In the genomic region with DNA sequence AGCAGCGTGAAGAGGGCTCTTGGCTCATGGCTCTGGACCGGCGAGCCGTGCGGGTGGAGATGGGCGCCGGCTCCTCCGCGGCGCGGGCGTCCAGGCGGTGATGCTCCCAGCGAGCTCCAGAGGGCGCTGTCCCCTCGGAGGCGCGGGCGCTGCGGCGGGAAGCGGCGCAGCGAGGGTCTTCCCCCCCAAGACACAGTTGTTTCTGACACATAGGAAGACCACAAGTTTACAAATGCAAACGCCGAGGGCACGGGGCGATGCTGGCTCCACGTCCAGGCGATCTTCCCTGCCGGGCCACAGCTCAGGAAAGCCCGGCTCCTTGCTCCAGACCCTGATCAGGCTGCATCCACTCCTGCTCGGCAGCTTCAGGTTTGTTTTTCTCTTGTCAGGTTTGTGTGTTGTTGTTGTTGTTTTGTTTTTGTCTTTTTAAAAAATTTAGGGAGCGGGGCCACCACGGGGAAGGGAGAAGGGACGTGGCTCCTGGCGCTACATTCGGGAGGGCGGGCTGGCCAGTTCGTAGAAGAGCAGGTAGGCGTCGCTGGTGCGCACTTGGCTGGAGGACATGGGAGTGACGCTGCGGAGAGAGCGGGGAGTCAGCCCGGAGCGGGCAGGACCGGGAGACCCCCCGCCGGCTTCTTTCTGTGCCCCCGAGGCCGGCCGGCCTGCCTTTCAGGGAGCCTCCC, we compare ENCODE assay signal across 8 cellular contexts. TPM values are rescaled to one million over a fixed set of nuclear protein-coding genes. Genes with fewer than 3 reads are reported as not detected.
DNase-seq lines count a peak whose midpoint lies in the region; ATAC-seq and TF ChIP-seq lines count a peak whose summit lies in the region.

No MANE protein-coding gene starts in this region.

- intact Hi-C loops in activated CD4-positive, alpha-beta T cell treated with anti-CD3 and anti-CD28 coated beads, Interleukin-2, amount 10 ng/mL, durations not matched to agents 24 days and 14 days (cut with micrococcal nuclease), result loop anchor here (1.0 kb wide), 3 partner anchors 18 to 118 kb away; a partner anchor contains a TSS

- TF ChIP-seq CTCF in C4-2B (conservative IDR thresholded peaks at IDR 0.05), result peak; percentile 93

- no peaks in the 10 kb centered on the region for H3K36me3 Mint-ChIP-seq in activated CD4-positive, alpha-beta T cell treated with anti-CD3 and anti-CD28 coated beads, Interleukin-2, amount 10 ng/mL, durations not matched to agents 24 days and 14 days (ENCODE audit: low read depth)

- H3K9me3 Mint-ChIP-seq in activated CD4-positive, alpha-beta T cell treated with anti-CD3 and anti-CD28 coated beads, Interleukin-2, amount 10 ng/mL, durations not matched to agents 24 days and 14 days, result no peaks in the 10 kb centered on the region

- peak; percentile 66 for ATAC-seq in GM21737 (IDR thresholded peaks at IDR 0.05; ENCODE audit: unreplicated experiment)
- ATAC-seq in GM21367 (IDR thresholded peaks at IDR 0.05; ENCODE audit: unreplicated experiment), result no peak

- peaks cover 39% of the 10 kb centered on the region for H3K27me3 Mint-ChIP-seq in activated CD4-positive, alpha-beta T cell treated with anti-CD3 and anti-CD28 coated beads, Interleukin-2, amount 10 ng/mL, durations not matched to agents 24 days and 14 days

- peak; percentile 16 for DNase-seq in NCI-H1092 (lab: John Stamatoyannopoulos, UW)
- peak; percentile 92 for DNase-seq in activated CD4-positive, alpha-beta T cell treated with anti-CD3 and anti-CD28 coated beads, Interleukin-2, amount 10 ng/mL, durations not matched to agents 24 days and 14 days
- peak; percentile 94 for DNase-seq in left kidney (ENCODE audit: low read depth, low spot score)
- DNase-seq in stimulated activated CD4-positive, alpha-beta T cell treated with anti-CD3 and anti-CD28 coated beads, Interleukin-2, amount 100 ng/mL, for 48 hours, result peak; percentile 63 to 75

- peak overlapping the region; percentile 87 for H3K4me3 Mint-ChIP-seq in activated CD4-positive, alpha-beta T cell treated with anti-CD3 and anti-CD28 coated beads, Interleukin-2, amount 10 ng/mL, durations not matched to agents 24 days and 14 days

- peaks cover 5% of the 10 kb centered on the region for H3K4me1 Mint-ChIP-seq in activated CD4-positive, alpha-beta T cell treated with anti-CD3 and anti-CD28 coated beads, Interleukin-2, amount 10 ng/mL, durations not matched to agents 24 days and 14 days

- H3K27ac Mint-ChIP-seq in activated CD4-positive, alpha-beta T cell treated with anti-CD3 and anti-CD28 coated beads, Interleukin-2, amount 10 ng/mL, durations not matched to agents 24 days and 14 days, result peak overlapping the region; percentile 76

- H3K27ac ChIP-seq in C4-2B (no peak overlapping the region), cingulate gyrus (ENCODE audit: low read depth, low read length) (peak overlapping the region; percentile 69)

RNA-seq across cellular contexts. Expression of a gene that starts 10.0 kb away (rescaled TPM):
- not detected in 2 replicates for total RNA-seq in activated CD4-positive, alpha-beta T cell treated with anti-CD3 and anti-CD28 coated beads, Interleukin-2, amount 10 ng/mL, durations not matched to agents 24 days and 14 days

RNA-seq across cellular contexts. Expression of a gene that starts 15.8 kb away (rescaled TPM):
- total RNA-seq in activated CD4-positive, alpha-beta T cell treated with anti-CD3 and anti-CD28 coated beads, Interleukin-2, amount 10 ng/mL, durations not matched to agents 24 days and 14 days, result not detected in 2 replicates

RNA-seq across cellular contexts. Expression of a gene that starts 22.2 kb away (rescaled TPM):
- 26.5 and 26.8 TPM in 2 replicates for total RNA-seq in activated CD4-positive, alpha-beta T cell treated with anti-CD3 and anti-CD28 coated beads, Interleukin-2, amount 10 ng/mL, durations not matched to agents 24 days and 14 days

RNA-seq across cellular contexts. Expression of a gene that starts 25.0 kb away (rescaled TPM):
- 0.09 and 0.35 TPM in 2 replicates for total RNA-seq in activated CD4-positive, alpha-beta T cell treated with anti-CD3 and anti-CD28 coated beads, Interleukin-2, amount 10 ng/mL, durations not matched to agents 24 days and 14 days

RNA-seq across cellular contexts. Expression of a gene that starts 39.6 kb away (rescaled TPM):
- total RNA-seq in activated CD4-positive, alpha-beta T cell treated with anti-CD3 and anti-CD28 coated beads, Interleukin-2, amount 10 ng/mL, durations not matched to agents 24 days and 14 days, result 7.5 and 8.1 TPM in 2 replicates

Comparison
In these comparisons a context has a peak if more than half of its experiments do, and no peak if none do; other contexts are left out.
1. DNase-seq: peak in every context shown above with its lines; median percentile 94 in left kidney; 92 in activated CD4-positive, alpha-beta T cell treated with anti-CD3 and anti-CD28 coated beads, Interleukin-2, amount 10 ng/mL, durations not matched to agents 24 days and 14 days; 69 in stimulated activated CD4-positive, alpha-beta T cell treated with anti-CD3 and anti-CD28 coated beads, Interleukin-2, amount 100 ng/mL, for 48 hours; 16 in NCI-H1092.